ENCODE assay signal across 25 cellular contexts in genomic region chr11:35804446-35805040, GRCh38.
"Had no signal": no experiment of that assay in that cellular context is flagged by ENCODE, and none has a peak within 500 bp of the region (broad histone marks: within the 10 kb centered on the region; RNA-seq: fewer than 3 reads in every experiment).

No MANE protein-coding gene starts in this region.

- H3K27ac ChIP-seq: adrenal gland, coronary artery, hepatocyte, neutrophil, pancreas, right lobe of liver, skin epidermis, testis, upper lobe of left lung, WERI-Rb-1 had no signal

- H3K4me1 ChIP-seq: adrenal gland had no signal

- DNase-seq: activated CD4-positive, alpha-beta T cell treated with anti-CD3 and anti-CD28 coated beads, Interleukin-2, amount 10 ng/mL, durations not matched to agents 7 days and 5 days; activated CD4-positive, CD25-positive, alpha-beta regulatory T cell treated with anti-CD3 and anti-CD28 coated beads, Interleukin-2, amount 50 U/mL, for 72 hours; activated CD8-positive, alpha-beta memory T cell treated with anti-CD3 and anti-CD28 coated beads, Interleukin-2, amount 10 ng/mL, durations not matched to agents 7 days and 5 days; activated CD8-positive, alpha-beta T cell treated with anti-CD3 and anti-CD28 coated beads for 36 hours; adrenal gland; erythroblast; foreskin fibroblast; left ventricle myocardium superior; mammary epithelial cell; pancreas; right lobe of liver; SK-N-SH; stimulated activated CD4-positive, alpha-beta T cell treated with anti-CD3 and anti-CD28 coated beads, Interleukin-1b, Interleukin-23, amount 100 ng/mL, for 48 hours; stimulated activated naive CD8-positive, alpha-beta T cell treated with anti-CD3 and anti-CD28 coated beads, Interleukin-15, amount 100 ng/mL, for 72 hours; T-helper 2 cell; testis; upper lobe of left lung; WERI-Rb-1 had no signal

- H3K4me3 Mint-ChIP-seq: activated CD4-positive, alpha-beta T cell treated with anti-CD3 and anti-CD28 coated beads, Interleukin-2, amount 10 ng/mL, durations not matched to agents 7 days and 5 days; activated CD8-positive, alpha-beta memory T cell treated with anti-CD3 and anti-CD28 coated beads, Interleukin-2, amount 10 ng/mL, durations not matched to agents 7 days and 5 days; activated CD8-positive, alpha-beta T cell treated with anti-CD3 and anti-CD28 coated beads for 36 hours; activated naive CD8-positive, alpha-beta T cell; activated T-helper 17 cell treated with anti-CD3 and anti-CD28 coated beads, Interleukin-2, amount 50 U/mL, for 72 hours; nephron; stimulated activated naive CD8-positive, alpha-beta T cell treated with anti-CD3 and anti-CD28 coated beads, Interleukin-15, amount 100 ng/mL, for 72 hours had no signal

- H3K4me3 ChIP-seq: adrenal gland, coronary artery, hepatocyte, pancreas, right lobe of liver, skin epidermis, testis, upper lobe of left lung had no signal

- H3K4me1 Mint-ChIP-seq: activated T-helper 17 cell treated with anti-CD3 and anti-CD28 coated beads, Interleukin-2, amount 50 U/mL, for 72 hours had no signal

- H3K27me3 Mint-ChIP-seq: activated CD4-positive, alpha-beta T cell treated with anti-CD3 and anti-CD28 coated beads, Interleukin-2, amount 10 ng/mL, durations not matched to agents 7 days and 5 days; activated CD8-positive, alpha-beta memory T cell treated with anti-CD3 and anti-CD28 coated beads, Interleukin-2, amount 10 ng/mL, durations not matched to agents 7 days and 5 days; activated CD8-positive, alpha-beta T cell treated with anti-CD3 and anti-CD28 coated beads for 36 hours; activated naive CD8-positive, alpha-beta T cell; activated T-helper 17 cell treated with anti-CD3 and anti-CD28 coated beads, Interleukin-2, amount 50 U/mL, for 72 hours; stimulated activated naive CD8-positive, alpha-beta T cell treated with anti-CD3 and anti-CD28 coated beads, Interleukin-15, amount 100 ng/mL, for 72 hours had no signal

- H3K27ac Mint-ChIP-seq: activated CD4-positive, alpha-beta T cell treated with anti-CD3 and anti-CD28 coated beads, Interleukin-2, amount 10 ng/mL, durations not matched to agents 7 days and 5 days; activated CD8-positive, alpha-beta memory T cell treated with anti-CD3 and anti-CD28 coated beads, Interleukin-2, amount 10 ng/mL, durations not matched to agents 7 days and 5 days; activated CD8-positive, alpha-beta T cell treated with anti-CD3 and anti-CD28 coated beads for 36 hours; activated naive CD8-positive, alpha-beta T cell; activated T-helper 17 cell treated with anti-CD3 and anti-CD28 coated beads, Interleukin-2, amount 50 U/mL, for 72 hours; nephron; stimulated activated naive CD8-positive, alpha-beta T cell treated with anti-CD3 and anti-CD28 coated beads, Interleukin-15, amount 100 ng/mL, for 72 hours had no signal

- H3K9me3 Mint-ChIP-seq: activated CD4-positive, alpha-beta T cell treated with anti-CD3 and anti-CD28 coated beads, Interleukin-2, amount 10 ng/mL, durations not matched to agents 7 days and 5 days; activated CD8-positive, alpha-beta T cell treated with anti-CD3 and anti-CD28 coated beads for 36 hours; activated T-helper 17 cell treated with anti-CD3 and anti-CD28 coated beads, Interleukin-2, amount 50 U/mL, for 72 hours; nephron; stimulated activated naive CD8-positive, alpha-beta T cell treated with anti-CD3 and anti-CD28 coated beads, Interleukin-15, amount 100 ng/mL, for 72 hours had no signal

- ATAC-seq: activated CD8-positive, alpha-beta memory T cell treated with anti-CD3 and anti-CD28 coated beads, Interleukin-2, amount 10 ng/mL, durations not matched to agents 7 days and 5 days; activated CD8-positive, alpha-beta T cell treated with anti-CD3 and anti-CD28 coated beads for 36 hours; activated T-helper 17 cell treated with anti-CD3 and anti-CD28 coated beads, Interleukin-2, amount 50 U/mL, for 72 hours; left ventricle myocardium superior; pancreas; right lobe of liver; stimulated activated naive CD8-positive, alpha-beta T cell treated with anti-CD3 and anti-CD28 coated beads, Interleukin-15, amount 100 ng/mL, for 72 hours had no signal

- H3K27me3 ChIP-seq: adrenal gland, hepatocyte, neutrophil, pancreas, right lobe of liver, testis, upper lobe of left lung had no signal

- H3K9me3 ChIP-seq: adrenal gland, neutrophil, pancreas, right lobe of liver, SK-N-SH, testis, upper lobe of left lung had no signal

- H3K36me3 ChIP-seq: adrenal gland, neutrophil had no signal
